Comparison of ENCODE assay signal across 17 cellular contexts in the genomic region with DNA sequence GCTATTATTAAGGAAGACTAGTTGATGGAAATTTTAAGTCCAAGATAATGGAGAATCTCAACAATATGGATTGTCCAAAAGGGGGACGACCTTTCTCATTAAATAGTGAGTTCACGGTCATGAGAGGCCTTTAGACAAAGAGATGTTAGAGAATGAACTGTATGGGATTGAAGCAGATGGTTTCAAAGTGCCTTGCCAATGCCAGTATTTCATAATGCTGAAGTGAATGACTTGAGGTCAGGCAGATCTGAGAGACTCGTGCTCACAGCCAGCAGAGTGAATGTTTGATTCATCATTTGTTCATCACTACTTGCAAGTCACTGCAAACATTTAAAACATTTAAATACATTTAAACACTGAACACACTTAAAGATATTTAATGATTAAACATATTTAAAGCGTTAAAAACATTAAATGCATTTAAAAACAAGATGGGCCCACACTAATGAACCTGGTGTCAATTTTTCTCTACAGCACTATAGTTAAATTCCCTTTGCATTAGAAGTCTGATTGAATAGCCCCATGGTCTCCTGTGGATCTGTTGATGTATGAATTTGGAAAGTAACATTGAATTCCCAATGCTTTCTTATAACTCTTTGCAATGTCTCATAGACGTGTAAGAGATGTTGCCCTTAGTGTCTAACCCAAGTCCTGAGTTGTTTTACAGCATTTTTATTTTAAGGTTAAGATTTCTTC.
A peak's percentile ranks its signal among the peaks of the same experiment; 100 is the strongest.
DNase-seq lines count a peak whose midpoint lies in the region; ATAC-seq, FAIRE-seq and TF ChIP-seq lines count a peak whose summit lies in the region.
"Had no signal": no experiment of that assay in that cellular context is flagged by ENCODE, and none has a peak within 500 bp of the region (broad histone marks: within the 10 kb centered on the region; RNA-seq: fewer than 3 reads in every experiment).

No MANE protein-coding gene starts in this region.

- no peak for TF ChIP-seq POLR2A in H54 (IDR thresholded peaks at IDR 0.05; ENCODE audit: low read depth, low read length)

- H3K9me3 ChIP-seq in RWPE2 (ENCODE audit: severe bottlenecking) = no peaks in the 10 kb centered on the region
- H3K9me3 ChIP-seq in psoas muscle = no peaks in the 10 kb centered on the region
- H3K9me3 ChIP-seq: SK-N-SH, tibial artery had no signal

- no peak overlapping the region for H3K27ac Mint-ChIP-seq in GM23338
- H3K27ac Mint-ChIP-seq: WTC11 had no signal

- H3K4me3 Mint-ChIP-seq in GM23338 = no peak overlapping the region
- H3K4me3 Mint-ChIP-seq: naive B cell, WTC11 had no signal

- H3K27me3 Mint-ChIP-seq in GM23338 (ENCODE audit: insufficient read depth, low read depth, poor library complexity) = no peaks in the 10 kb centered on the region
- H3K27me3 Mint-ChIP-seq: naive B cell had no signal

- ATAC-seq in RWPE2 (ENCODE audit: low read depth) (peak; percentile 80), psoas muscle (peak; percentile 72 to 88 (median 84)), GM23338 (no peak)
- ATAC-seq: WTC11 had no signal

- no peak for TF ChIP-seq CTCF in RWPE2 (IDR thresholded peaks at IDR 0.05; ENCODE audit: poor library complexity, severe bottlenecking)
- TF ChIP-seq CTCF in fibroblast of pulmonary artery (IDR thresholded peaks at IDR 0.05; ENCODE audit: low read length, missing control alignments) = no peak
- TF ChIP-seq CTCF in psoas muscle (IDR thresholded peaks at IDR 0.05) = no peak
- TF ChIP-seq CTCF in GM13976 (IDR thresholded peaks at IDR 0.05; ENCODE audit: borderline replicate concordance, control extremely low read depth, extremely low read depth, insufficient read depth, missing control alignments) = no peak
- TF ChIP-seq CTCF in GM23338 (conservative IDR thresholded peaks at IDR 0.05; ENCODE audit: low read depth in 2 of 2) = no peak

- no peaks in the 10 kb centered on the region for H3F3A ChIP-seq in GM23338 (replicated peaks; ENCODE audit: low read depth)

- peak; percentile 50 for FAIRE-seq in H54 (lab: Jason Lieb, UNC)
- FAIRE-seq: GM19239, H1, islet of Langerhans had no signal

- no peak overlapping the region for H3K4me2 ChIP-seq in GM23338
- H3K4me2 ChIP-seq: SK-N-SH, smooth muscle cell had no signal

- H3K4me1 ChIP-seq in RWPE2 (ENCODE audit: insufficient read depth, poor library complexity, severe bottlenecking) (peaks cover 15% of the 10 kb centered on the region), psoas muscle (peaks cover 18% of the 10 kb centered on the region), GM23338 (ENCODE audit: insufficient read depth) (no peaks in the 10 kb centered on the region)
- H3K4me1 ChIP-seq: tibial artery had no signal

- H3K4me1 Mint-ChIP-seq in GM23338 = no peaks in the 10 kb centered on the region
- H3K4me1 Mint-ChIP-seq: WTC11 had no signal

- H3K27me3 ChIP-seq in RWPE2 (ENCODE audit: insufficient read depth, poor library complexity, severe bottlenecking) = no peaks in the 10 kb centered on the region
- no peaks in the 10 kb centered on the region for H3K27me3 ChIP-seq in psoas muscle (ENCODE audit: insufficient read depth in 3 of 3, low read length in 2 of 3)
- no peaks in the 10 kb centered on the region for H3K27me3 ChIP-seq in GM23338 (ENCODE audit: insufficient read depth)
- H3K27me3 ChIP-seq: tibial artery had no signal

- DNase-seq in H54 (ENCODE audit: insufficient read length, low spot score) (peak; percentile 20), RWPE2 (ENCODE audit: low spot score) (no peak), fibroblast of pulmonary artery (ENCODE audit: low read depth) (peak; percentile 81), psoas muscle (no peak), head of caudate nucleus (no peak), GM13976 (ENCODE audit: low spot score) (no peak), GM23338 (ENCODE audit: low spot score) (no peak), hippocampal formation (lab: John Stamatoyannopoulos, UW) (no peak)
- DNase-seq: naive B cell, NCI-H524 treated with DMSO at 0.1 percent for 48 hours, SK-N-SH had no signal

- H3K36me3 Mint-ChIP-seq in GM23338 (ENCODE audit: low read depth) = no peaks in the 10 kb centered on the region
- H3K36me3 Mint-ChIP-seq: naive B cell, WTC11 had no signal

- H3K9me2 ChIP-seq in GM23338 (ENCODE audit: insufficient read depth) = no peaks in the 10 kb centered on the region
- H3K9me2 ChIP-seq: SK-N-SH had no signal

- 50 to 60% (median 53%) methylated on average over 5 of the region's 5 CpGs for WGBS in psoas muscle, 3 donors

- H3K79me2 ChIP-seq in GM23338 (replicated peaks; ENCODE audit: insufficient read depth) = no peaks in the 10 kb centered on the region

- intact Hi-C loops in psoas muscle (cut with DNase I) = no loop called here
- intact Hi-C loops in head of caudate nucleus (cut with DNase I) = no loop called here

- no peaks in the 10 kb centered on the region for H3K9me3 Mint-ChIP-seq in GM23338
- H3K9me3 Mint-ChIP-seq: naive B cell, WTC11 had no signal

- H2AFZ ChIP-seq in GM23338 = no peak overlapping the region

- in situ Hi-C loops in GM13976 (cut with MboI; ENCODE audit: low sequenced_read_pairs, unreplicated experiment) = no loop called here

- H4K20me1 ChIP-seq in GM23338 (replicated peaks; ENCODE audit: insufficient read depth) = no peaks in the 10 kb centered on the region

- no peak overlapping the region for H3K4me3 ChIP-seq in RWPE2 (ENCODE audit: severe bottlenecking)
- H3K4me3 ChIP-seq in fibroblast of pulmonary artery (replicated peaks; ENCODE audit: low read depth, low read length) = no peak overlapping the region
- H3K4me3 ChIP-seq in psoas muscle = no peak overlapping the region
- H3K4me3 ChIP-seq in GM23338 = no peak overlapping the region
- H3K4me3 ChIP-seq: smooth muscle cell, tibial artery had no signal

- H3K36me3 ChIP-seq in RWPE2 (ENCODE audit: low read depth) (no peaks in the 10 kb centered on the region), psoas muscle (ENCODE audit: insufficient read depth in 1 of 2, low read depth in 1 of 2) (no peaks in the 10 kb centered on the region), GM23338 (ENCODE audit: insufficient read depth) (no peaks in the 10 kb centered on the region)
- H3K36me3 ChIP-seq: tibial artery had no signal

- peak overlapping the region; percentile 64 for H3K27ac ChIP-seq in RWPE2 (ENCODE audit: poor library complexity, severe bottlenecking)
- peak overlapping the region; percentile 67 for H3K27ac ChIP-seq in psoas muscle
- H3K27ac ChIP-seq in GM23338 (ENCODE audit: low read depth) = no peak overlapping the region
- H3K27ac ChIP-seq: tibial artery had no signal

TF ChIP-seq in GM23338, 12 proteins besides CTCF, POLR2A, EP300 and RAD21 (continues in another document):
- TF ChIP-seq JUNB (IDR thresholded peaks at IDR 0.05; ENCODE audit: unreplicated experiment) (no peak), ZNF114 (CRISPR knock-in tag; IDR thresholded peaks at IDR 0.05) (no peak), POLR2AphosphoS5 (IDR thresholded peaks at IDR 0.05; ENCODE audit: low read depth) (no peak), ETS1 (IDR thresholded peaks at IDR 0.05) (no peak), EZH2 (IDR thresholded peaks at IDR 0.05; ENCODE audit: low read depth, unreplicated experiment) (no peak), STAT1 (IDR thresholded peaks at IDR 0.05; ENCODE audit: unreplicated experiment) (no peak), CREB1 (CRISPR knock-in tag; IDR thresholded peaks at IDR 0.05; ENCODE audit: low read depth) (no peak), EZH2phosphoT487 (IDR thresholded peaks at IDR 0.05; ENCODE audit: unreplicated experiment) (no peak), ZNF331 (CRISPR knock-in tag; IDR thresholded peaks at IDR 0.05; ENCODE audit: low read depth) (no peak), NANOG (IDR thresholded peaks at IDR 0.05; ENCODE audit: borderline replicate concordance) (no peak)
- TF ChIP-seq, protein P1, sequence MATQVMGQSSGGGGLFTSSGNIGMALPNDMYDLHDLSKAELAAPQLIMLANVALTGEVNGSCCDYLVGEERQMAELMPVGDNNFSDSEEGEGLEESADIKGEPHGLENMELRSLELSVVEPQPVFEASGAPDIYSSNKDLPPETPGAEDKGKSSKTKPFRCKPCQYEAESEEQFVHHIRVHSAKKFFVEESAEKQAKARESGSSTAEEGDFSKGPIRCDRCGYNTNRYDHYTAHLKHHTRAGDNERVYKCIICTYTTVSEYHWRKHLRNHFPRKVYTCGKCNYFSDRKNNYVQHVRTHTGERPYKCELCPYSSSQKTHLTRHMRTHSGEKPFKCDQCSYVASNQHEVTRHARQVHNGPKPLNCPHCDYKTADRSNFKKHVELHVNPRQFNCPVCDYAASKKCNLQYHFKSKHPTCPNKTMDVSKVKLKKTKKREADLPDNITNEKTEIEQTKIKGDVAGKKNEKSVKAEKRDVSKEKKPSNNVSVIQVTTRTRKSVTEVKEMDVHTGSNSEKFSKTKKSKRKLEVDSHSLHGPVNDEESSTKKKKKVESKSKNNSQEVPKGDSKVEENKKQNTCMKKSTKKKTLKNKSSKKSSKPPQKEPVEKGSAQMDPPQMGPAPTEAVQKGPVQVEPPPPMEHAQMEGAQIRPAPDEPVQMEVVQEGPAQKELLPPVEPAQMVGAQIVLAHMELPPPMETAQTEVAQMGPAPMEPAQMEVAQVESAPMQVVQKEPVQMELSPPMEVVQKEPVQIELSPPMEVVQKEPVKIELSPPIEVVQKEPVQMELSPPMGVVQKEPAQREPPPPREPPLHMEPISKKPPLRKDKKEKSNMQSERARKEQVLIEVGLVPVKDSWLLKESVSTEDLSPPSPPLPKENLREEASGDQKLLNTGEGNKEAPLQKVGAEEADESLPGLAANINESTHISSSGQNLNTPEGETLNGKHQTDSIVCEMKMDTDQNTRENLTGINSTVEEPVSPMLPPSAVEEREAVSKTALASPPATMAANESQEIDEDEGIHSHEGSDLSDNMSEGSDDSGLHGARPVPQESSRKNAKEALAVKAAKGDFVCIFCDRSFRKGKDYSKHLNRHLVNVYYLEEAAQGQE (IDR thresholded peaks at IDR 0.05; ENCODE audit: unreplicated experiment) = no peak

Comparison
In these comparisons a context has a peak if more than half of its experiments do, and no peak if none do; other contexts are left out.
1. DNase-seq: peak in H54 (single experiment) and fibroblast of pulmonary artery (single experiment); none in RWPE2 (single experiment), psoas muscle (0 of 2), head of caudate nucleus (0 of 42), GM13976 (single experiment), GM23338 (single experiment) and hippocampal formation (0 of 2).